In genomic region chr19:1467228-1467511, GRCh38 we compare ENCODE assay signal across 28 cellular contexts. TPM values are rescaled to one million over a fixed set of nuclear protein-coding genes. Genes with fewer than 3 reads are reported as not detected.
DNase-seq lines count a peak whose midpoint lies in the region; ATAC-seq and TF ChIP-seq lines count a peak whose summit lies in the region.
"Had no signal": no experiment of that assay in that cellular context is flagged by ENCODE, and none has a peak within 500 bp of the region (broad histone marks: within the 10 kb centered on the region; RNA-seq: fewer than 3 reads in every experiment).

No MANE protein-coding gene starts in this region.

- no peak overlapping the region for H3K27ac ChIP-seq in GM23338 (ENCODE audit: low read depth)
- H3K27ac ChIP-seq in HUES6 (ENCODE audit: low read depth, low read length): no peak overlapping the region
- no peak overlapping the region for H3K27ac ChIP-seq in hepatocyte
- H3K27ac ChIP-seq in neuronal stem cell (replicated peaks; ENCODE audit: low read length): no peak overlapping the region
- H3K27ac ChIP-seq: esophagus squamous epithelium, KMS-11 had no signal

- H2BK120ac ChIP-seq in neuronal stem cell (ENCODE audit: low read depth, low read length): no peak overlapping the region

- peak overlapping the region; percentile 89 for H3K14ac ChIP-seq in neuronal stem cell (ENCODE audit: low read length)

- H3K9me3 Mint-ChIP-seq in GM23338: no peaks in the 10 kb centered on the region
- H3K9me3 Mint-ChIP-seq: activated CD8-positive, alpha-beta T cell treated with anti-CD3 and anti-CD28 coated beads for 36 hours; activated naive CD8-positive, alpha-beta T cell treated with anti-CD3 and anti-CD28 coated beads for 36 hours; CD8-positive, alpha-beta memory T cell; dendritic cell treated with granulocyte-macrophage colony-stimulating factor and Interleukin-4, amounts not matched to agents 40 ng/mL and 50 ng/mL, for 4 days; natural killer cell; stimulated activated naive B cell treated with anti-CD40 and anti-IgM and Interleukin-4, amounts not matched to agents 10 μg/mL and 1 μg/mL and 100 μg/mL, for 72 hours had no signal

- H2BK12ac ChIP-seq in neuronal stem cell (ENCODE audit: low read length): no peak overlapping the region

- H3K4me1 ChIP-seq in GM23338 (ENCODE audit: insufficient read depth): peaks cover 6% of the 10 kb centered on the region; the same call in 1 of the 2 replicates
- H3K4me1 ChIP-seq in HUES6 (ENCODE audit: control insufficient read depth, insufficient read depth, low read length): peaks cover 42% of the 10 kb centered on the region
- H3K4me1 ChIP-seq in hepatocyte (ENCODE audit: insufficient read depth): peaks cover 42% of the 10 kb centered on the region
- H3K4me1 ChIP-seq in neuronal stem cell (ENCODE audit: control insufficient read depth in 2 of 2, insufficient read depth in 1 of 2, low read depth in 1 of 2, low read length in 2 of 2): peaks cover 0 to 25% of the 10 kb centered on the region in 2 donors

- no peak overlapping the region for H3K4ac ChIP-seq in neuronal stem cell (ENCODE audit: low read length)

- H3K23ac ChIP-seq in neuronal stem cell (ENCODE audit: low read depth, low read length, poor library complexity): peak overlapping the region; percentile 93

- no peak overlapping the region for H2BK5ac ChIP-seq in neuronal stem cell (ENCODE audit: low read length)

- H3K9ac ChIP-seq in HUES6 (ENCODE audit: low read length) (no peak overlapping the region), neuronal stem cell (ENCODE audit: low read depth, low read length, poor library complexity) (peak overlapping the region; percentile 44)
- H3K9ac ChIP-seq: KMS-11, SK-N-SH had no signal

- no peak; the same call in 1 of the 3 replicates for ATAC-seq in GM23338
- ATAC-seq in stimulated activated naive CD8-positive, alpha-beta T cell treated with anti-CD3 and anti-CD28 coated beads, Interleukin-15, Interleukin-2, amounts not matched to agents 100 U/mL and 50 U/mL, for 24 hours: no peak
- ATAC-seq in GM18517 (IDR thresholded peaks at IDR 0.05; ENCODE audit: unreplicated experiment): no peak
- ATAC-seq: activated CD8-positive, alpha-beta T cell treated with anti-CD3 and anti-CD28 coated beads for 36 hours; natural killer cell; stimulated activated naive B cell treated with anti-CD40 and anti-IgM and Interleukin-4, amounts not matched to agents 10 μg/mL and 1 μg/mL and 100 μg/mL, for 72 hours; T-helper 17 cell had no signal

- no peaks in the 10 kb centered on the region for H3K36me3 Mint-ChIP-seq in GM23338 (ENCODE audit: low read depth)
- H3K36me3 Mint-ChIP-seq: activated naive CD8-positive, alpha-beta T cell treated with anti-CD3 and anti-CD28 coated beads for 36 hours; CD8-positive, alpha-beta memory T cell; natural killer cell had no signal

- no peak overlapping the region for H4K8ac ChIP-seq in neuronal stem cell (ENCODE audit: low read depth, low read length)

- peak overlapping the region; percentile 75 for H2AK5ac ChIP-seq in neuronal stem cell (ENCODE audit: low read depth, low read length)

- H3K4me3 ChIP-seq in GM23338: peak overlapping the region; percentile 51
- peak overlapping the region; percentile 25 for H3K4me3 ChIP-seq in HUES6 (ENCODE audit: low read depth, low read length)
- H3K4me3 ChIP-seq in hepatocyte: no peak overlapping the region
- H3K4me3 ChIP-seq in neuronal stem cell (ENCODE audit: low read length in 2 of 2): no peak overlapping the region

- DNase-seq in GM23338 (ENCODE audit: low spot score) (no peak), hepatocyte (ENCODE audit: low spot score) (no peak), neuronal stem cell (ENCODE audit: low spot score) (no peak), NCI-H2196 (lab: John Stamatoyannopoulos, UW; ENCODE audit: unreplicated experiment) (no peak)
- no peak for DNase-seq in stimulated activated naive CD8-positive, alpha-beta T cell treated with anti-CD3 and anti-CD28 coated beads, Interleukin-15, Interleukin-2, amounts not matched to agents 100 U/mL and 50 U/mL, for 24 hours
- DNase-seq: activated CD8-positive, alpha-beta T cell treated with anti-CD3 and anti-CD28 coated beads for 36 hours; activated effector memory CD4-positive, alpha-beta T cell treated with anti-CD3 and anti-CD28 coated beads, Interleukin-2, amount 50 U/mL, for 16 hours; activated naive CD8-positive, alpha-beta T cell treated with anti-CD3 and anti-CD28 coated beads for 36 hours; activated T-cell treated with anti-CD3 and anti-CD28 coated beads for 4 hours; aorta; caudate nucleus; CD8-positive, alpha-beta memory T cell; DMS 273 treated with DMSO at 0.1 percent for 48 hours; esophagus squamous epithelium; foreskin melanocyte; HCEC 1CT; MM.1S; natural killer cell; NCI-H1417; NCI-H446; NCI-H774; SK-N-SH; stimulated activated naive B cell treated with anti-CD40 and anti-IgM and Interleukin-4, amounts not matched to agents 10 μg/mL and 1 μg/mL and 100 μg/mL, for 72 hours; T-helper 17 cell had no signal

- H3K9me3 ChIP-seq in HUES6 (ENCODE audit: control insufficient read depth, insufficient read depth, low read depth, low read length) (no peaks in the 10 kb centered on the region), hepatocyte (ENCODE audit: low read depth) (no peaks in the 10 kb centered on the region), neuronal stem cell (replicated peaks in 1 of 2; ENCODE audit: control insufficient read depth in 2 of 2, insufficient read depth in 1 of 2, low read depth in 1 of 2, low read length in 2 of 2) (peaks cover 0 to 11% of the 10 kb centered on the region in 2 donors)
- H3K9me3 ChIP-seq: esophagus squamous epithelium, SK-N-SH had no signal

- H3K27me3 ChIP-seq in GM23338 (ENCODE audit: insufficient read depth) (peaks cover 84% of the 10 kb centered on the region), HUES6 (ENCODE audit: control insufficient read depth, insufficient read depth, low read length) (peaks cover 92% of the 10 kb centered on the region), hepatocyte (peaks cover 65% of the 10 kb centered on the region), neuronal stem cell (ENCODE audit: control insufficient read depth in 3 of 3, insufficient read depth in 3 of 3, low read depth in 1 of 3, low read length in 3 of 3) (peaks cover 0 to 67% (median 50%) of the 10 kb centered on the region in 3 experiments)

- peaks cover 3% of the 10 kb centered on the region; the same call in 1 of the 3 replicates for H3K4me1 Mint-ChIP-seq in GM23338

- H2BK15ac ChIP-seq in neuronal stem cell (ENCODE audit: low read length): peak overlapping the region; percentile 75

- peak overlapping the region; percentile 94 for H3K18ac ChIP-seq in neuronal stem cell (ENCODE audit: low read length)

- peaks cover 25% of the 10 kb centered on the region for H3K79me1 ChIP-seq in neuronal stem cell (ENCODE audit: low read depth, low read length)

- H4K91ac ChIP-seq in neuronal stem cell (ENCODE audit: low read depth, low read length, poor library complexity): no peak overlapping the region

- no peak overlapping the region for H3K4me3 Mint-ChIP-seq in GM23338
- H3K4me3 Mint-ChIP-seq: activated CD8-positive, alpha-beta T cell treated with anti-CD3 and anti-CD28 coated beads for 36 hours; activated naive CD8-positive, alpha-beta T cell treated with anti-CD3 and anti-CD28 coated beads for 36 hours; CD8-positive, alpha-beta memory T cell; dendritic cell treated with granulocyte-macrophage colony-stimulating factor and Interleukin-4, amounts not matched to agents 40 ng/mL and 50 ng/mL, for 4 days; natural killer cell had no signal

- H3K9me2 ChIP-seq in GM23338 (ENCODE audit: insufficient read depth): no peaks in the 10 kb centered on the region
- no peaks in the 10 kb centered on the region for H3K9me2 ChIP-seq in hepatocyte (replicated peaks; ENCODE audit: insufficient read depth)
- H3K9me2 ChIP-seq: SK-N-SH had no signal

- H3K27ac Mint-ChIP-seq in GM23338: no peak overlapping the region
- H3K27ac Mint-ChIP-seq: activated CD8-positive, alpha-beta T cell treated with anti-CD3 and anti-CD28 coated beads for 36 hours; activated naive CD8-positive, alpha-beta T cell treated with anti-CD3 and anti-CD28 coated beads for 36 hours; CD8-positive, alpha-beta memory T cell; dendritic cell treated with granulocyte-macrophage colony-stimulating factor and Interleukin-4, amounts not matched to agents 40 ng/mL and 50 ng/mL, for 4 days; natural killer cell; T-helper 17 cell had no signal

- H3K79me2 ChIP-seq in GM23338 (replicated peaks; ENCODE audit: insufficient read depth) (no peaks in the 10 kb centered on the region), hepatocyte (no peaks in the 10 kb centered on the region)

- peaks cover 66% of the 10 kb centered on the region for H3K27me3 Mint-ChIP-seq in GM23338 (ENCODE audit: insufficient read depth, low read depth, poor library complexity)
- H3K27me3 Mint-ChIP-seq: T-helper 17 cell had no signal

- H3F3A ChIP-seq in GM23338 (replicated peaks; ENCODE audit: low read depth): peaks cover 17% of the 10 kb centered on the region

- H4K20me1 ChIP-seq in GM23338 (replicated peaks; ENCODE audit: insufficient read depth) (peaks cover 10% of the 10 kb centered on the region; the same call in 1 of the 2 replicates), hepatocyte (ENCODE audit: insufficient read depth, poor library complexity, severe bottlenecking) (peaks cover 68% of the 10 kb centered on the region)

- peak overlapping the region; percentile 75 for H3K4me2 ChIP-seq in GM23338
- peak overlapping the region; percentile 66 for H3K4me2 ChIP-seq in hepatocyte
- peak overlapping the region; percentile 40 for H3K4me2 ChIP-seq in neuronal stem cell (ENCODE audit: insufficient read depth, low read length, poor library complexity, severe bottlenecking)
- H3K4me2 ChIP-seq: KMS-11, SK-N-SH had no signal

- 11% methylated on average over 21 of the region's 36 CpGs for WGBS in hepatocyte (ENCODE audit: low lambda C conversion rate, missing lambda C conversion rate)
- no CpG with 5 or more reads among the region's 36 CpGs for WGBS in neuronal stem cell (ENCODE audit: extremely low coverage in 2 of 2, insufficient read length in 2 of 2, insufficient replicate concordance in 1 of 2), 2 donors

- H2AFZ ChIP-seq in GM23338: no peak overlapping the region
- H2AFZ ChIP-seq in hepatocyte: no peak overlapping the region
- H2AFZ ChIP-seq in neuronal stem cell (ENCODE audit: low read length): no peak overlapping the region

- H3K36me3 ChIP-seq in GM23338 (ENCODE audit: insufficient read depth): no peaks in the 10 kb centered on the region
- no peaks in the 10 kb centered on the region for H3K36me3 ChIP-seq in HUES6 (ENCODE audit: control insufficient read depth, insufficient read depth, low read length)
- no peaks in the 10 kb centered on the region for H3K36me3 ChIP-seq in hepatocyte (replicated peaks; ENCODE audit: insufficient read depth, low read depth)
- peaks cover 1 to 61% of the 10 kb centered on the region in 2 donors for H3K36me3 ChIP-seq in neuronal stem cell (replicated peaks in 1 of 2; ENCODE audit: control insufficient read depth in 2 of 2, insufficient read depth in 2 of 2, low read length in 2 of 2)
- H3K36me3 ChIP-seq: esophagus squamous epithelium had no signal

- TF ChIP-seq CTCF in GM23338 (conservative IDR thresholded peaks at IDR 0.05; ENCODE audit: low read depth in 2 of 2) (peak in 1 of 2 experiments; percentile 30; a peak in 1 of 4 replicates), hepatocyte (IDR thresholded peaks at IDR 0.05; ENCODE audit: poor library complexity) (no peak)

RNA-seq across cellular contexts. Expression of gene C19orf25, which starts 11.8 kb away (rescaled TPM):
- total RNA-seq in GM23338 (2014; rRNA removed; shearing (Covaris generic)): 61.1 and 64.9 TPM in 2 replicates
- polyA plus RNA-seq in GM23338 (2016; fragmentation: Nextera tagmentation; extraction: Ambion mirVana): 43.5 and 50.1 TPM in 2 replicates
- 36.3 and 36.4 TPM in 2 replicates for total RNA-seq in hepatocyte
- polyA plus RNA-seq in hepatocyte: 43.6 and 65.0 TPM in 2 replicates
- 22.9 TPM for polyA plus RNA-seq in neuronal stem cell (2013, experiment 1 of 2)
- polyA plus RNA-seq in neuronal stem cell (2013, experiment 2 of 2): 21.4 TPM

RNA-seq across cellular contexts. Expression of gene APC2, which starts 17.2 kb away (rescaled TPM):
- total RNA-seq in GM23338 (2014; rRNA removed; shearing (Covaris generic)): 14.3 and 18.3 TPM in 2 replicates
- 1.4 TPM in 2 replicates for polyA plus RNA-seq in GM23338 (2016; fragmentation: Nextera tagmentation; extraction: Ambion mirVana)
- 0.24 and 1.2 TPM in 2 replicates for total RNA-seq in hepatocyte
- 0.36 and 0.40 TPM in 2 replicates for polyA plus RNA-seq in hepatocyte
- 3.4 TPM for polyA plus RNA-seq in neuronal stem cell (2013, experiment 1 of 2)
- polyA plus RNA-seq in neuronal stem cell (2013, experiment 2 of 2): 3.9 TPM
- polyA plus RNA-seq: CD8-positive, alpha-beta memory T cell had no signal

RNA-seq across cellular contexts. Expression of gene PCSK4, which starts 23.0 kb away (rescaled TPM):
- total RNA-seq in GM23338 (2014; rRNA removed; shearing (Covaris generic)): 5.9 and 15.1 TPM in 2 replicates
- polyA plus RNA-seq in GM23338 (2016; fragmentation: Nextera tagmentation; extraction: Ambion mirVana) (3.8 and 5.6 TPM in 2 replicates), hepatocyte (9.6 and 16.2 TPM in 2 replicates)
- total RNA-seq in hepatocyte: 2.8 and 7.7 TPM in 2 replicates
- 8.3 TPM for polyA plus RNA-seq in neuronal stem cell (2013, experiment 1 of 2)
- polyA plus RNA-seq in neuronal stem cell (2013, experiment 2 of 2): 7.9 TPM

RNA-seq across cellular contexts. Expression of gene REEP6, which starts 23.8 kb away (rescaled TPM):
- 14.3 and 15.2 TPM in 2 replicates for total RNA-seq in GM23338 (2014; rRNA removed; shearing (Covaris generic))
- polyA plus RNA-seq in GM23338 (2016; fragmentation: Nextera tagmentation; extraction: Ambion mirVana): 20.0 and 23.4 TPM in 2 replicates
- 80.8 and 88.9 TPM in 2 replicates for total RNA-seq in hepatocyte
- 179 and 218 TPM in 2 replicates for polyA plus RNA-seq in hepatocyte
- polyA plus RNA-seq in neuronal stem cell (2013, experiment 1 of 2): 18.0 TPM
- polyA plus RNA-seq in neuronal stem cell (2013, experiment 2 of 2): 17.5 TPM

RNA-seq across cellular contexts. Expression of gene RPS15, which starts 29.0 kb away (rescaled TPM):
- total RNA-seq in GM23338 (2014; rRNA removed; shearing (Covaris generic)): 2,953 and 3,723 TPM in 2 replicates
- polyA plus RNA-seq in GM23338 (2016; fragmentation: Nextera tagmentation; extraction: Ambion mirVana) (3,861 and 4,267 TPM in 2 replicates), hepatocyte (938 and 950 TPM in 2 replicates)
- 1,556 and 1,885 TPM in 2 replicates for total RNA-seq in hepatocyte
- 3,965 TPM for polyA plus RNA-seq in neuronal stem cell (2013, experiment 1 of 2)
- 3,732 TPM for polyA plus RNA-seq in neuronal stem cell (2013, experiment 2 of 2)

Comparison
In these comparisons a context has a peak if more than half of its experiments do, and no peak if none do; other contexts are left out.
1. H3K4me3 ChIP-seq: peak in GM23338 (single experiment) and HUES6 (single experiment); none in hepatocyte (single experiment) and neuronal stem cell (0 of 2).
2. Peak in every context shown above with its lines, with median percentiles within 50 percentile points of each other: H3K4me2 ChIP-seq.